In genomic region chr13:26053418-26053980, GRCh38 we compare ENCODE assay signal across 21 cellular contexts.
"Had no signal": no experiment of that assay in that cellular context is flagged by ENCODE, and none has a peak within 500 bp of the region (broad histone marks: within the 10 kb centered on the region; RNA-seq: fewer than 3 reads in every experiment).

No MANE protein-coding gene starts in this region.

- H3K9me3 ChIP-seq: esophagus squamous epithelium, heart right ventricle, mucosa of descending colon, tibial artery had no signal

- H3K27ac ChIP-seq: cardiac muscle cell, esophagus squamous epithelium, heart right ventricle, tibial artery had no signal

- H3K27me3 ChIP-seq: cardiac muscle cell had no signal

- H3K36me3 ChIP-seq: cardiac muscle cell, esophagus squamous epithelium, heart right ventricle, tibial artery had no signal

- DNase-seq: activated CD4-positive, alpha-beta T cell treated with anti-CD3 and anti-CD28 coated beads, Interleukin-2, amount 50 U/mL, for 1 hour; activated naive CD4-positive, alpha-beta T cell treated with anti-CD3 and anti-CD28 coated beads, Interleukin-2, amount 50 U/mL, for 16 hours; activated T-cell treated with anti-CD3 and anti-CD28 coated beads, Interleukin-2, amount 50 U/mL, for 1 hour; amygdala; effector memory CD4-positive, alpha-beta T cell; esophagus squamous epithelium; heart right ventricle; immature natural killer cell; kidney glomerular epithelial cell; left ventricle myocardium superior; mesenchymal stem cell; mucosa of descending colon; naive thymus-derived CD8-positive, alpha-beta T cell; nucleus accumbens; stimulated activated CD8-positive, alpha-beta memory T cell treated with anti-CD3 and anti-CD28 coated beads, Interleukin-4, amount 100 ng/mL, for 48 hours; stimulated activated naive CD4-positive, alpha-beta T cell; substantia nigra; T-helper 9 cell; tibial artery had no signal

- H3K27ac Mint-ChIP-seq: dendritic cell treated with granulocyte-macrophage colony-stimulating factor and Interleukin-4, amounts not matched to agents 40 ng/mL and 50 ng/mL, for 4 days; immature natural killer cell; naive thymus-derived CD8-positive, alpha-beta T cell had no signal

- H3K36me3 Mint-ChIP-seq: immature natural killer cell; naive thymus-derived CD8-positive, alpha-beta T cell had no signal

- H3K4me3 ChIP-seq: cardiac muscle cell, esophagus squamous epithelium, heart right ventricle, mucosa of descending colon, tibial artery had no signal

- H3K4me3 Mint-ChIP-seq: dendritic cell treated with granulocyte-macrophage colony-stimulating factor and Interleukin-4, amounts not matched to agents 40 ng/mL and 50 ng/mL, for 4 days had no signal

- ATAC-seq: heart right ventricle; left ventricle myocardium superior; mucosa of descending colon; naive thymus-derived CD8-positive, alpha-beta T cell had no signal

- H3K9me3 Mint-ChIP-seq: dendritic cell treated with granulocyte-macrophage colony-stimulating factor and Interleukin-4, amounts not matched to agents 40 ng/mL and 50 ng/mL, for 4 days; immature natural killer cell; naive thymus-derived CD8-positive, alpha-beta T cell had no signal
